In genomic region chr15:68003297-68003696, GRCh38 we compare ENCODE assay signal across 1 cellular context.
TF ChIP-seq lines count a peak whose summit lies in the region.

No MANE protein-coding gene starts in this region.

TF ChIP-seq in GM23338, 12 proteins besides CTCF, POLR2A, EP300 and RAD21 (continued from another document):
- TF ChIP-seq ZNF462 (CRISPR knock-in tag; IDR thresholded peaks at IDR 0.05) (no peak), POLR2AphosphoS5 (IDR thresholded peaks at IDR 0.05; ENCODE audit: low read depth) (no peak), NANOG (IDR thresholded peaks at IDR 0.05; ENCODE audit: borderline replicate concordance) (no peak), CREB1 (CRISPR knock-in tag; IDR thresholded peaks at IDR 0.05; ENCODE audit: low read depth) (no peak), EZH2phosphoT487 (IDR thresholded peaks at IDR 0.05; ENCODE audit: unreplicated experiment) (no peak)
